Comparison of ENCODE assay signal across 15 cellular contexts in the genomic region with DNA sequence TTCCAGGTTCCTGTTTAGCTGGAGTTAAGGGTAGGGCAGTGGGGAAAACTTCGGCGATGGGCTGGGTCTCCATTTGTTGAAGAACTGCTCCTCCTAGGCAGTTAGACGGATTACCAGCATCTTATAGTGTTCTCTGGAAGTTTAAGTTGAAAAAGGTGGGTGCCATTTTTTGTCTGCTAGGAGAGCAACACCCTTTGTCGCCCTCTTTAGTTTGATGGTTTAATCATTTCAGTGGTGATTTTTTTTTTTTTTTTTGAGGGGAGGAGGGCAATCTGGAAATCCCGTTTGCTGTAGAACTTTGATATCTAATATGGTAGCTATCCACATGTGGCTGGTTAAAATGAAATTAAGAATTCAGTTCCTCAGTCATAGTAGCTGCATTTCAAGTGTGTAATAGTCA. TPM values are rescaled to one million over a fixed set of nuclear protein-coding genes. Genes with fewer than 3 reads are reported as not detected.
A peak's percentile ranks its signal among the peaks of the same experiment; 100 is the strongest.
DNase-seq lines count a peak whose midpoint lies in the region; ATAC-seq, FAIRE-seq and TF ChIP-seq lines count a peak whose summit lies in the region.
"Had no signal": no experiment of that assay in that cellular context is flagged by ENCODE, and none has a peak within 500 bp of the region (broad histone marks: within the 10 kb centered on the region; RNA-seq: fewer than 3 reads in every experiment).

No MANE protein-coding gene starts in this region.

- in situ Hi-C loops in GM12878 (cut with MboI): no loop called here

- POLR2A ChIA-PET in HEK293T (lab: Yijun Ruan, JAX) (no interaction called here), GM12878 (lab: Charles Lee) (no interaction called here)

- 83% methylated on average over 5 of the region's 5 CpGs for WGBS in GM12878 (ENCODE audit: insufficient coverage, insufficient replicate concordance, low lambda C conversion rate, missing lambda C conversion rate)
- WGBS in sigmoid colon, 2 donors: 83 to 84% methylated on average over 5 of the region's 5 CpGs

- RAD21 ChIA-PET in GM12878 (lab: Charles Lee; ENCODE audit: unreplicated experiment): no interaction called here

- intact Hi-C loops in activated naive CD4-positive, alpha-beta T cell treated with anti-CD3 and anti-CD28 coated beads for 36 hours (cut with micrococcal nuclease): no loop called here
- intact Hi-C loops in GM12878 (cut with micrococcal nuclease; ENCODE audit: unreplicated experiment): no loop called here
- intact Hi-C loops in sigmoid colon (cut with DNase I): no loop called here

- SMC1A ChIA-PET in GM12878 (lab: Charles Lee; ENCODE audit: uncharacterized antibody, unreplicated experiment): no interaction called here

- no peak overlapping the region for H2AFZ ChIP-seq in GM12878 (ENCODE audit: control insufficient read depth, low read depth, low read length)

- CTCF ChIA-PET in activated naive CD4-positive, alpha-beta T cell treated with anti-CD3 and anti-CD28 coated beads for 36 hours (lab: Charles Lee): interaction anchor here (0.6 to 1.2 kb wide), 3 partner anchors 35 to 126 kb away, joined by 3 to 5 read pairs (median 3); no protein-coding TSS in a partner anchor
- CTCF ChIA-PET in HEK293T (lab: Yijun Ruan, JAX): interaction anchor here (0.7 kb wide), 1 partner anchor 308 kb away, joined by 4 read pairs; no protein-coding TSS in a partner anchor
- CTCF ChIA-PET in GM12878 (lab: Yijun Ruan, JAX): no interaction called here

- no peaks in the 10 kb centered on the region for H3K27me3 Mint-ChIP-seq in activated naive CD4-positive, alpha-beta T cell treated with anti-CD3 and anti-CD28 coated beads for 36 hours (ENCODE audit: low read depth)

- TF ChIP-seq POLR2A in GM12878 (IDR thresholded peaks at IDR 0.05; ENCODE audit: low read depth, low read length): no peak
- TF ChIP-seq POLR2A in sigmoid colon (IDR thresholded peaks at IDR 0.05): no peak

- TF ChIP-seq CTCF in GM12878 (IDR thresholded peaks at IDR 0.05 in 2 of 3, conservative IDR thresholded peaks at IDR 0.05 in 1 of 3; ENCODE audit: control insufficient read depth in 2 of 3, extremely low read depth in 1 of 3, insufficient read depth in 1 of 3, low read depth in 3 of 3, low read length in 3 of 3): peak in 1 of 3 experiments; percentile 11; a peak in 1 of 6 replicates
- no peak for TF ChIP-seq CTCF in sigmoid colon (IDR thresholded peaks at IDR 0.05)

- no peaks in the 10 kb centered on the region for H3K27me3 ChIP-seq in GM12878 (replicated peaks in 1 of 2; ENCODE audit: control insufficient read depth in 2 of 2, insufficient read depth in 2 of 2, low read length in 1 of 2)
- H3K27me3 ChIP-seq in sigmoid colon: no peaks in the 10 kb centered on the region

- no peaks in the 10 kb centered on the region for H4K20me1 ChIP-seq in GM12878 (ENCODE audit: control insufficient read depth, insufficient read depth)

- H3K9me3 ChIP-seq in GM12878 (replicated peaks; ENCODE audit: control insufficient read depth, insufficient read depth, low read length) (no peaks in the 10 kb centered on the region), sigmoid colon (no peaks in the 10 kb centered on the region)

- no peaks in the 10 kb centered on the region for H3K9me3 Mint-ChIP-seq in activated naive CD4-positive, alpha-beta T cell treated with anti-CD3 and anti-CD28 coated beads for 36 hours

- H3K4me3 Mint-ChIP-seq in activated naive CD4-positive, alpha-beta T cell treated with anti-CD3 and anti-CD28 coated beads for 36 hours: no peak overlapping the region

- ATAC-seq in GM12878: no peak

- no peak for TF ChIP-seq EP300 in GM12878 (IDR thresholded peaks at IDR 0.05; ENCODE audit: borderline replicate concordance in 1 of 2, control insufficient read depth in 1 of 2, low read depth in 2 of 2, low read length in 2 of 2)
- no peak for TF ChIP-seq EP300 in sigmoid colon (IDR thresholded peaks at IDR 0.05)

- H3K4me3 ChIP-seq in GM12878 (no peak overlapping the region), sigmoid colon (no peak overlapping the region)

- peaks cover 31% of the 10 kb centered on the region for H3K4me1 Mint-ChIP-seq in activated naive CD4-positive, alpha-beta T cell treated with anti-CD3 and anti-CD28 coated beads for 36 hours (ENCODE audit: low read depth)

- no peak overlapping the region for H3K4me2 ChIP-seq in GM12878 (ENCODE audit: control insufficient read depth, insufficient read depth)

- DNase-seq in activated naive CD4-positive, alpha-beta T cell treated with anti-CD3 and anti-CD28 coated beads for 36 hours: no peak
- DNase-seq in activated naive CD4-positive, alpha-beta T cell (lab: John Stamatoyannopoulos, UW): no peak
- DNase-seq in HEK293T (ENCODE audit: extremely low spot score) (no peak), GM12878 (ENCODE audit: low read depth, low spot score) (no peak), GM19238 (ENCODE audit: insufficient read length, low spot score) (no peak), NCI-H146 treated with DMSO at 0.1 percent for 48 hours (lab: John Stamatoyannopoulos, UW; ENCODE audit: unreplicated experiment) (no peak), sigmoid colon (no peak)
- DNase-seq: KG1, NCI-H1092 treated with DMSO at 0.1 percent for 48 hours, NCI-H1694, NCI-H2227 treated with DMSO at 0.1 percent for 48 hours, NCI-H524 treated with DMSO at 0.1 percent for 48 hours, SHP77 had no signal

- no peak for TF ChIP-seq RAD21 in GM12878 (IDR thresholded peaks at IDR 0.05; ENCODE audit: insufficient read depth, low read depth, low read length)

- H3K36me3 ChIP-seq in GM12878 (ENCODE audit: control insufficient read depth in 2 of 2, insufficient read depth in 2 of 2, low read length in 1 of 2) (peaks cover 4 to 30% of the 10 kb centered on the region in 2 experiments), sigmoid colon (peaks cover 27 to 74% (median 55%) of the 10 kb centered on the region in 4 donors)

- no peak for FAIRE-seq in GM12878 (lab: Jason Lieb, UNC)
- FAIRE-seq: RCC 7860 had no signal

- no peak overlapping the region for H3K9ac ChIP-seq in GM12878 (ENCODE audit: control insufficient read depth, insufficient read depth, low read length)

- no TSS peak for BruUV-seq in GM12878 (replicated peaks; lab: Mats Ljungman, UMichigan)

- peak overlapping the region; percentile 22 for H3K27ac Mint-ChIP-seq in activated naive CD4-positive, alpha-beta T cell treated with anti-CD3 and anti-CD28 coated beads for 36 hours

- H3K36me3 Mint-ChIP-seq in activated naive CD4-positive, alpha-beta T cell treated with anti-CD3 and anti-CD28 coated beads for 36 hours (ENCODE audit: low read depth): peaks cover 18% of the 10 kb centered on the region

- H3K27ac ChIP-seq in GM12878 (ENCODE audit: control insufficient read depth, insufficient read depth) (no peak overlapping the region), sigmoid colon (no peak overlapping the region)
- H3K27ac ChIP-seq: C4-2B had no signal

- H3K4me1 ChIP-seq in GM12878 (ENCODE audit: control insufficient read depth, insufficient read depth, low read length): no peaks in the 10 kb centered on the region
- H3K4me1 ChIP-seq in sigmoid colon: peaks cover 0 to 39% (median 25%) of the 10 kb centered on the region in 4 donors

- peaks cover 31% of the 10 kb centered on the region for H3K79me2 ChIP-seq in GM12878 (ENCODE audit: control insufficient read depth, insufficient read depth, low read length)

RNA-seq across cellular contexts. Expression of a gene that starts 4.1 kb away (rescaled TPM):
- 10 to 100 TPM; 52.3 to 54.6 TPM for total RNA-seq in activated naive CD4-positive, alpha-beta T cell treated with anti-CD3 and anti-CD28 coated beads for 36 hours
- total RNA-seq in GM12878 (2013; cell fraction: nucleolus; rRNA removed): 85.8 and 94.9 TPM in 2 replicates
- total RNA-seq in GM12878 (2014; rRNA removed): 31.3 and 38.3 TPM in 2 replicates
- total RNA-seq in GM12878 (2014; rRNA removed; fragmentation: Illumina TruSeq; extraction: Trizol): 18.1 and 19.0 TPM in 2 replicates
- total RNA-seq in GM12878 (2021): 45.8 and 48.5 TPM in 2 replicates
- polyA plus RNA-seq in GM12878 (2011; ENCODE audit: low read depth): 14.2 TPM
- 37.6 and 41.9 TPM in 2 replicates for polyA plus RNA-seq in GM12878 (2011; rRNA removed)
- polyA plus RNA-seq in GM12878 (2011; cell fraction: cytosol; rRNA removed): 36.0 and 38.8 TPM in 2 replicates
- 47.5 and 49.8 TPM in 2 replicates for polyA plus RNA-seq in GM12878 (2011; cell fraction: nucleus; rRNA removed)
- polyA plus RNA-seq in GM12878 (2012): 20.5 and 20.8 TPM in 2 replicates
- polyA plus RNA-seq in GM12878 (2014; fragmentation: Illumina TruSeq; extraction: Trizol): 23.4 and 23.7 TPM in 2 replicates
- polyA plus RNA-seq in GM12878 (2014; fragmentation: Nextera tagmentation; extraction: Ambion mirVana): 1 to 10 TPM; 7.3 to 7.9 TPM
- polyA plus RNA-seq in GM12878 (2014; rRNA removed): 31.1 and 40.7 TPM in 2 replicates
- 10 to 100 TPM; 33.2 to 38.6 TPM for polyA plus RNA-seq in GM12878 (2016; fragmentation: Nextera tagmentation; extraction: Ambion mirVana)
- 34.2 and 37.5 TPM in 2 replicates for polyA minus RNA-seq in GM12878 (2011; rRNA and poly(A)+ RNA removed)
- polyA minus RNA-seq in GM12878 (2011; cell fraction: cytosol; rRNA and poly(A)+ RNA removed): 8.0 and 10.4 TPM in 2 replicates
- polyA minus RNA-seq in GM12878 (2011; cell fraction: nucleus; rRNA and poly(A)+ RNA removed): 29.4 and 42.0 TPM in 2 replicates
- 100 to 1,000 TPM in 1 of 4 donors, 10 to 100 TPM in 3; 45.1 to 101 (median 57.6) TPM for total RNA-seq in sigmoid colon
- 10 to 100 TPM in 1 of 3 donors, 1 to 10 TPM in 2; 8.1 to 16.6 (median 8.4) TPM for polyA plus RNA-seq in sigmoid colon

RNA-seq across cellular contexts. Expression of a gene that starts 4.4 kb away (rescaled TPM):
- 10 to 100 TPM; 23.7 to 25.1 TPM for total RNA-seq in activated naive CD4-positive, alpha-beta T cell treated with anti-CD3 and anti-CD28 coated beads for 36 hours
- total RNA-seq in GM12878 (2013; cell fraction: nucleolus; rRNA removed): 85.7 and 98.9 TPM in 2 replicates
- total RNA-seq in GM12878 (2014; rRNA removed) (38.0 and 39.0 TPM in 2 replicates), GM12878 (2014; rRNA removed; fragmentation: Illumina TruSeq; extraction: Trizol) (36.7 TPM in 2 replicates), GM12878 (2021) (28.8 and 32.1 TPM in 2 replicates), sigmoid colon (10 to 100 TPM in 2 of 4 donors, 1 to 10 TPM in 2; 7.5 to 18.3 (median 11.2) TPM)
- 32.3 TPM for polyA plus RNA-seq in GM12878 (2011; ENCODE audit: low read depth)
- polyA plus RNA-seq in GM12878 (2011; rRNA removed) (63.0 and 65.9 TPM in 2 replicates), GM12878 (2014; fragmentation: Illumina TruSeq; extraction: Trizol) (41.3 and 47.9 TPM in 2 replicates), GM12878 (2014; fragmentation: Nextera tagmentation; extraction: Ambion mirVana) (10 to 100 TPM; 12.9 to 27.0 TPM), GM12878 (2014; rRNA removed) (27.3 and 39.8 TPM in 2 replicates), GM12878 (2016; fragmentation: Nextera tagmentation; extraction: Ambion mirVana) (10 to 100 TPM; 31.0 to 34.8 TPM), sigmoid colon (10 to 100 TPM in 1 of 3 donors, 1 to 10 TPM in 2; 6.6 to 19.4 (median 7.9) TPM)
- polyA plus RNA-seq in GM12878 (2011; cell fraction: cytosol; rRNA removed): 107 and 120 TPM in 2 replicates
- polyA plus RNA-seq in GM12878 (2011; cell fraction: nucleus; rRNA removed): 90.6 and 122 TPM in 2 replicates
- polyA plus RNA-seq in GM12878 (2012): 16.5 and 17.4 TPM in 2 replicates
- polyA minus RNA-seq in GM12878 (2011; rRNA and poly(A)+ RNA removed): 107 and 161 TPM in 2 replicates
- polyA minus RNA-seq in GM12878 (2011; cell fraction: cytosol; rRNA and poly(A)+ RNA removed): 26.6 and 33.1 TPM in 2 replicates
- 58.2 and 89.6 TPM in 2 replicates for polyA minus RNA-seq in GM12878 (2011; cell fraction: nucleus; rRNA and poly(A)+ RNA removed)

RNA-seq across cellular contexts. Expression of a gene that starts 34.5 kb away (rescaled TPM):
- total RNA-seq in activated naive CD4-positive, alpha-beta T cell treated with anti-CD3 and anti-CD28 coated beads for 36 hours: 100 to 1,000 TPM; 163 to 170 TPM
- 11.1 and 12.3 TPM in 2 replicates for total RNA-seq in GM12878 (2013; cell fraction: nucleolus; rRNA removed)
- 258 and 271 TPM in 2 replicates for total RNA-seq in GM12878 (2014; rRNA removed)
- 115 and 123 TPM in 2 replicates for total RNA-seq in GM12878 (2014; rRNA removed; fragmentation: Illumina TruSeq; extraction: Trizol)
- 131 and 137 TPM in 2 replicates for total RNA-seq in GM12878 (2021)
- polyA plus RNA-seq in GM12878 (2011; ENCODE audit: low read depth): 86.6 TPM
- 237 and 375 TPM in 2 replicates for polyA plus RNA-seq in GM12878 (2011; rRNA removed)
- polyA plus RNA-seq in GM12878 (2011; cell fraction: cytosol; rRNA removed): 185 and 215 TPM in 2 replicates
- polyA plus RNA-seq in GM12878 (2011; cell fraction: nucleus; rRNA removed): 124 and 138 TPM in 2 replicates
- 126 and 136 TPM in 2 replicates for polyA plus RNA-seq in GM12878 (2012)
- polyA plus RNA-seq in GM12878 (2014; fragmentation: Illumina TruSeq; extraction: Trizol): 64.1 and 79.9 TPM in 2 replicates
- polyA plus RNA-seq in GM12878 (2014; fragmentation: Nextera tagmentation; extraction: Ambion mirVana): 100 to 1,000 TPM in 1 of 2 experiments, 10 to 100 TPM in 1; 99.8 to 226 TPM
- polyA plus RNA-seq in GM12878 (2014; rRNA removed): 325 and 378 TPM in 2 replicates
- polyA plus RNA-seq in GM12878 (2016; fragmentation: Nextera tagmentation; extraction: Ambion mirVana): 100 to 1,000 TPM; 564 to 584 TPM
- polyA minus RNA-seq in GM12878 (2011; rRNA and poly(A)+ RNA removed): 22.7 and 25.8 TPM in 2 replicates
- 35.7 and 37.4 TPM in 2 replicates for polyA minus RNA-seq in GM12878 (2011; cell fraction: cytosol; rRNA and poly(A)+ RNA removed)
- polyA minus RNA-seq in GM12878 (2011; cell fraction: nucleus; rRNA and poly(A)+ RNA removed): 9.4 and 18.8 TPM in 2 replicates
- total RNA-seq in sigmoid colon: 100 to 1,000 TPM; 101 to 179 (median 159) TPM
- polyA plus RNA-seq in sigmoid colon: 100 to 1,000 TPM; 283 to 398 (median 297) TPM

RNA-seq across cellular contexts. Expression of a gene that starts 51.3 kb away (rescaled TPM):
- 10 to 100 TPM; 53.0 to 62.7 TPM for total RNA-seq in activated naive CD4-positive, alpha-beta T cell treated with anti-CD3 and anti-CD28 coated beads for 36 hours
- total RNA-seq in GM12878 (2013; cell fraction: nucleolus; rRNA removed): 287 and 319 TPM in 2 replicates
- total RNA-seq in GM12878 (2014; rRNA removed) (57.9 and 62.0 TPM in 2 replicates), GM12878 (2014; rRNA removed; fragmentation: Illumina TruSeq; extraction: Trizol) (56.8 and 56.9 TPM in 2 replicates), GM12878 (2021) (106 and 113 TPM in 2 replicates), sigmoid colon (10 to 100 TPM; 29.1 to 55.7 (median 34.7) TPM)
- 42.8 TPM for polyA plus RNA-seq in GM12878 (2011; ENCODE audit: low read depth)
- polyA plus RNA-seq in GM12878 (2011; rRNA removed) (105 and 145 TPM in 2 replicates), GM12878 (2014; fragmentation: Illumina TruSeq; extraction: Trizol) (153 and 192 TPM in 2 replicates), GM12878 (2014; fragmentation: Nextera tagmentation; extraction: Ambion mirVana) (10 to 100 TPM; 14.1 to 21.5 TPM), GM12878 (2014; rRNA removed) (75.1 and 77.2 TPM in 2 replicates), GM12878 (2016; fragmentation: Nextera tagmentation; extraction: Ambion mirVana) (10 to 100 TPM; 96.0 to 97.1 TPM), sigmoid colon (10 to 100 TPM; 13.2 to 36.1 (median 15.3) TPM)
- 58.9 and 72.5 TPM in 2 replicates for polyA plus RNA-seq in GM12878 (2011; cell fraction: cytosol; rRNA removed)
- polyA plus RNA-seq in GM12878 (2011; cell fraction: nucleus; rRNA removed): 191 and 225 TPM in 2 replicates
- polyA plus RNA-seq in GM12878 (2012): 65.6 and 83.8 TPM in 2 replicates
- polyA minus RNA-seq in GM12878 (2011; rRNA and poly(A)+ RNA removed): 84.8 and 103 TPM in 2 replicates
- polyA minus RNA-seq in GM12878 (2011; cell fraction: cytosol; rRNA and poly(A)+ RNA removed): 32.7 and 35.3 TPM in 2 replicates
- 47.3 and 59.9 TPM in 2 replicates for polyA minus RNA-seq in GM12878 (2011; cell fraction: nucleus; rRNA and poly(A)+ RNA removed)
